Comparison of ENCODE assay signal across 8 cellular contexts in genomic region chrX:72121381-72121780, GRCh38. TPM values are rescaled to one million over a fixed set of nuclear protein-coding genes. Genes with fewer than 3 reads are reported as not detected.
A peak's percentile ranks its signal among the peaks of the same experiment; 100 is the strongest.
DNase-seq lines count a peak whose midpoint lies in the region; ATAC-seq lines count a peak whose summit lies in the region.

No MANE protein-coding gene starts in this region.

- POLR2A ChIA-PET in activated CD4-positive, alpha-beta T cell treated with anti-CD3 and anti-CD28 coated beads for 36 hours (lab: Charles Lee): interaction anchor here (0.7 kb wide), 1 partner anchor 448 kb away, joined by 3 read pairs; no protein-coding TSS in a partner anchor

- WGBS in right cardiac atrium: 22% methylated on average over 3 of the region's 3 CpGs

- peaks cover 19% of the 10 kb centered on the region for H3K4me1 Mint-ChIP-seq in activated CD4-positive, alpha-beta T cell treated with anti-CD3 and anti-CD28 coated beads for 36 hours

- intact Hi-C loops in activated CD4-positive, alpha-beta T cell treated with anti-CD3 and anti-CD28 coated beads for 36 hours (cut with DNase I, micrococcal nuclease): loop anchor here in 1 of 2 experiments (2.0 kb wide), 1 partner anchor 21 kb away; no protein-coding TSS in a partner anchor
- intact Hi-C loops in right cardiac atrium (cut with DNase I): loop anchor here in 1 of 4 donors (10.0 kb wide), 1 partner anchor 97 kb away; no protein-coding TSS in a partner anchor

- H3K4me3 Mint-ChIP-seq in activated CD4-positive, alpha-beta T cell treated with anti-CD3 and anti-CD28 coated beads for 36 hours: no peak overlapping the region

- H3K36me3 Mint-ChIP-seq in activated CD4-positive, alpha-beta T cell treated with anti-CD3 and anti-CD28 coated beads for 36 hours (ENCODE audit: low read depth): no peaks in the 10 kb centered on the region
- H3K36me3 Mint-ChIP-seq in activated naive CD4-positive, alpha-beta T cell treated with anti-CD3 and anti-CD28 coated beads, Interleukin-2, amount 50 U/mL, for 72 hours: no peaks in the 10 kb centered on the region

- peak; percentile 58 for DNase-seq in activated CD4-positive, alpha-beta T cell treated with anti-CD3 and anti-CD28 coated beads for 36 hours
- no peak for DNase-seq in activated CD4-positive, alpha-beta T cell treated with anti-CD3 and anti-CD28 coated beads for 1 hour
- DNase-seq in Kasumi-1 (lab: John Stamatoyannopoulos, UW) (peak; percentile 44 to 75), right cardiac atrium (peak; percentile 70 to 86 (median 78)), NCI-H1105 (lab: John Stamatoyannopoulos, UW) (no peak)
- no peak for DNase-seq in activated naive CD4-positive, alpha-beta T cell treated with anti-CD3 and anti-CD28 coated beads, Interleukin-2, amount 50 U/mL, for 72 hours (ENCODE audit: low spot score in 2 of 2)
- DNase-seq in stimulated activated naive CD8-positive, alpha-beta T cell treated with anti-CD3 and anti-CD28 coated beads, Interleukin-15, Interleukin-2, amounts not matched to agents 100 U/mL and 50 U/mL, for 24 hours: peak; percentile 24
- DNase-seq in effector CD4-positive, alpha-beta T cell: no peak

- H3K4me3 ChIP-seq in right cardiac atrium (ENCODE audit: low read length): no peak overlapping the region

- peaks cover 3% of the 10 kb centered on the region for H3K27me3 Mint-ChIP-seq in activated CD4-positive, alpha-beta T cell treated with anti-CD3 and anti-CD28 coated beads for 36 hours

- H3K4me1 ChIP-seq in right cardiac atrium (ENCODE audit: control insufficient read depth, insufficient read depth, low read length): peaks cover 20% of the 10 kb centered on the region

- H3K27ac Mint-ChIP-seq in activated CD4-positive, alpha-beta T cell treated with anti-CD3 and anti-CD28 coated beads for 36 hours: no peak overlapping the region
- no peak overlapping the region for H3K27ac Mint-ChIP-seq in activated naive CD4-positive, alpha-beta T cell treated with anti-CD3 and anti-CD28 coated beads, Interleukin-2, amount 50 U/mL, for 72 hours

- H3K9me3 ChIP-seq in right cardiac atrium (ENCODE audit: control insufficient read depth, low read length): no peaks in the 10 kb centered on the region

- no peaks in the 10 kb centered on the region for H3K9me3 Mint-ChIP-seq in activated CD4-positive, alpha-beta T cell treated with anti-CD3 and anti-CD28 coated beads for 36 hours (ENCODE audit: low read depth)
- H3K9me3 Mint-ChIP-seq in activated naive CD4-positive, alpha-beta T cell treated with anti-CD3 and anti-CD28 coated beads, Interleukin-2, amount 50 U/mL, for 72 hours: no peaks in the 10 kb centered on the region

- H3K27me3 ChIP-seq in right cardiac atrium (ENCODE audit: control insufficient read depth, insufficient read depth): no peaks in the 10 kb centered on the region

- peak overlapping the region; percentile 92 for H3K27ac ChIP-seq in right cardiac atrium (ENCODE audit: low read length)

- CTCF ChIA-PET in activated CD4-positive, alpha-beta T cell treated with anti-CD3 and anti-CD28 coated beads for 36 hours (lab: Charles Lee): interaction anchor here (0.6 to 1.3 kb wide), 3 partner anchors 16 to 103 kb away, joined by 3 to 4 read pairs (median 4); no protein-coding TSS in a partner anchor

- ATAC-seq in activated CD4-positive, alpha-beta T cell treated with anti-CD3 and anti-CD28 coated beads for 36 hours: peak; percentile 86
- ATAC-seq in activated naive CD4-positive, alpha-beta T cell treated with anti-CD3 and anti-CD28 coated beads, Interleukin-2, amount 50 U/mL, for 72 hours: peak; percentile 47 to 72
- peak; percentile 80 to 83 for ATAC-seq in right cardiac atrium
- ATAC-seq in stimulated activated naive CD8-positive, alpha-beta T cell treated with anti-CD3 and anti-CD28 coated beads, Interleukin-15, Interleukin-2, amounts not matched to agents 100 U/mL and 50 U/mL, for 24 hours: peak; percentile 82

RNA-seq across cellular contexts. Expression of gene RTL5, which starts 10.3 kb away (rescaled TPM):
- under 1 TPM; 0.14 to 0.33 TPM for total RNA-seq in activated CD4-positive, alpha-beta T cell treated with anti-CD3 and anti-CD28 coated beads for 36 hours
- total RNA-seq in activated naive CD4-positive, alpha-beta T cell treated with anti-CD3 and anti-CD28 coated beads, Interleukin-2, amount 50 U/mL, for 72 hours: under 1 TPM; 0.11 to 0.12 TPM
- total RNA-seq in right cardiac atrium: 1 to 10 TPM; 3.0 to 5.7 (median 4.2) TPM
- 2.7 TPM for polyA plus RNA-seq in right cardiac atrium

Comparison
In these comparisons a context has a peak if more than half of its experiments do, and no peak if none do; other contexts are left out.
1. DNase-seq: peak in activated CD4-positive, alpha-beta T cell treated with anti-CD3 and anti-CD28 coated beads for 36 hours (single experiment), Kasumi-1 (2 of 2), right cardiac atrium (3 of 3) and stimulated activated naive CD8-positive, alpha-beta T cell treated with anti-CD3 and anti-CD28 coated beads, Interleukin-15, Interleukin-2, amounts not matched to agents 100 U/mL and 50 U/mL, for 24 hours (single experiment); none in activated CD4-positive, alpha-beta T cell treated with anti-CD3 and anti-CD28 coated beads for 1 hour (single experiment), activated naive CD4-positive, alpha-beta T cell treated with anti-CD3 and anti-CD28 coated beads, Interleukin-2, amount 50 U/mL, for 72 hours (0 of 2), effector CD4-positive, alpha-beta T cell (single experiment) and NCI-H1105 (single experiment).
2. Peak in every context shown above with its lines, with median percentiles within 50 percentile points of each other: ATAC-seq.